In the genomic region with DNA sequence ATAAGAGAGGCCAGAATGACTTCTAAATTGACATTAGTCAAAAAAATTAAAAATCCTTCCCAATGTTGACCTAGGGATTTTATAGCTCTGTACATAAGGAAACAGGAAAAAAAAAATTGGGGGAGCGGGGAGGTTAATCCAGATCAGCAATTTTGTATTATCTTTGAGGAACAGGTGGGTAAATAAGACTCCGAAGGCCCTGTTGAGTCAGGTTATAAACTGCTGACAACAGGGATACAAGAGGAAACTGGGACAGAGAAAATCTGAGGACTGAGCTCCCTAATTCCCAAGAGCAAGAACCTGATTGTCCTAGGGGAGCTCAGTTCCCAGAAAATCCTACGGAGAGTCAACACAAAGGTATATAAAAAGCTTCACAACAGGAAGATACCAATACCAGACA, we compare ENCODE assay signal across 2 cellular contexts.
TF ChIP-seq lines count a peak whose summit lies in the region.

No MANE protein-coding gene starts in this region.

TF ChIP-seq in IMR-90, 13 proteins besides CTCF, POLR2A, EP300 and RAD21:
- no peak for TF ChIP-seq BHLHE40 (IDR thresholded peaks at IDR 0.05; ENCODE audit: low read depth, low read length)
- peak; percentile 43 for TF ChIP-seq MAFK (IDR thresholded peaks at IDR 0.05; ENCODE audit: low read depth, low read length)

TF ChIP-seq in SK-N-SH treated with all-trans-retinoic acid at 6 μM for 48 hours, 23 proteins besides CTCF, POLR2A, EP300 and RAD21:
- TF ChIP-seq TCF4 (CRISPR knock-in tag; IDR thresholded peaks at IDR 0.05; ENCODE audit: borderline replicate concordance): no peak
- no peak for TF ChIP-seq ARNTL (CRISPR knock-in tag; IDR thresholded peaks at IDR 0.05; ENCODE audit: borderline replicate concordance, low read depth)
- TF ChIP-seq, protein P1, sequence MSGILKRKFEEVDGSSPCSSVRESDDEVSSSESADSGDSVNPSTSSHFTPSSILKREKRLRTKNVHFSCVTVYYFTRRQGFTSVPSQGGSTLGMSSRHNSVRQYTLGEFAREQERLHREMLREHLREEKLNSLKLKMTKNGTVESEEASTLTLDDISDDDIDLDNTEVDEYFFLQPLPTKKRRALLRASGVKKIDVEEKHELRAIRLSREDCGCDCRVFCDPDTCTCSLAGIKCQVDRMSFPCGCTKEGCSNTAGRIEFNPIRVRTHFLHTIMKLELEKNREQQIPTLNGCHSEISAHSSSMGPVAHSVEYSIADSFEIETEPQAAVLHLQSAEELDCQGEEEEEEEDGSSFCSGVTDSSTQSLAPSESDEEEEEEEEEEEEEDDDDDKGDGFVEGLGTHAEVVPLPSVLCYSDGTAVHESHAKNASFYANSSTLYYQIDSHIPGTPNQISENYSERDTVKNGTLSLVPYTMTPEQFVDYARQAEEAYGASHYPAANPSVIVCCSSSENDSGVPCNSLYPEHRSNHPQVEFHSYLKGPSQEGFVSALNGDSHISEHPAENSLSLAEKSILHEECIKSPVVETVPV (CRISPR knock-in tag; IDR thresholded peaks at IDR 0.05): no peak
- TF ChIP-seq, protein P2, sequence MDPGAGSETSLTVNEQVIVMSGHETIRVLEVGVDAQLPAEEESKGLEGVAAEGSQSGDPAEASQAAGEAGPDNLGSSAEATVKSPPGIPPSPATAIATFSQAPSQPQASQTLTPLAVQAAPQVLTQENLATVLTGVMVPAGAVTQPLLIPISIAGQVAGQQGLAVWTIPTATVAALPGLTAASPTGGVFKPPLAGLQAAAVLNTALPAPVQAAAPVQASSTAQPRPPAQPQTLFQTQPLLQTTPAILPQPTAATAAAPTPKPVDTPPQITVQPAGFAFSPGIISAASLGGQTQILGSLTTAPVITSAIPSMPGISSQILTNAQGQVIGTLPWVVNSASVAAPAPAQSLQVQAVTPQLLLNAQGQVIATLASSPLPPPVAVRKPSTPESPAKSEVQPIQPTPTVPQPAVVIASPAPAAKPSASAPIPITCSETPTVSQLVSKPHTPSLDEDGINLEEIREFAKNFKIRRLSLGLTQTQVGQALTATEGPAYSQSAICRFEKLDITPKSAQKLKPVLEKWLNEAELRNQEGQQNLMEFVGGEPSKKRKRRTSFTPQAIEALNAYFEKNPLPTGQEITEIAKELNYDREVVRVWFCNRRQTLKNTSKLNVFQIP (CRISPR knock-in tag; IDR thresholded peaks at IDR 0.05; ENCODE audit: borderline replicate concordance, low read depth): no peak
- TF ChIP-seq ISL1 (CRISPR knock-in tag; IDR thresholded peaks at IDR 0.05): no peak
- TF ChIP-seq PPARA (CRISPR knock-in tag; IDR thresholded peaks at IDR 0.05; ENCODE audit: borderline replicate concordance): no peak
- TF ChIP-seq, protein P3, sequence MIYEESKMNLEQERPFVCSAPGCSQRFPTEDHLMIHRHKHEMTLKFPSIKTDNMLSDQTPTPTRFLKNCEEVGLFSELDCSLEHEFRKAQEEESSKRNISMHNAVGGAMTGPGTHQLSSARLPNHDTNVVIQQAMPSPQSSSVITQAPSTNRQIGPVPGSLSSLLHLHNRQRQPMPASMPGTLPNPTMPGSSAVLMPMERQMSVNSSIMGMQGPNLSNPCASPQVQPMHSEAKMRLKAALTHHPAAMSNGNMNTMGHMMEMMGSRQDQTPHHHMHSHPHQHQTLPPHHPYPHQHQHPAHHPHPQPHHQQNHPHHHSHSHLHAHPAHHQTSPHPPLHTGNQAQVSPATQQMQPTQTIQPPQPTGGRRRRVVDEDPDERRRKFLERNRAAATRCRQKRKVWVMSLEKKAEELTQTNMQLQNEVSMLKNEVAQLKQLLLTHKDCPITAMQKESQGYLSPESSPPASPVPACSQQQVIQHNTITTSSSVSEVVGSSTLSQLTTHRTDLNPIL (CRISPR knock-in tag; IDR thresholded peaks at IDR 0.05; ENCODE audit: low read depth): no peak
- no peak for TF ChIP-seq BACH2 (CRISPR knock-in tag; IDR thresholded peaks at IDR 0.05; ENCODE audit: borderline replicate concordance)
- TF ChIP-seq CSDC2 (CRISPR knock-in tag; IDR thresholded peaks at IDR 0.05): no peak
- no peak for TF ChIP-seq ZFP30 (CRISPR knock-in tag; IDR thresholded peaks at IDR 0.05)
- TF ChIP-seq ZNF70 (CRISPR knock-in tag; IDR thresholded peaks at IDR 0.05): no peak
- TF ChIP-seq ZNF8 (CRISPR knock-in tag; IDR thresholded peaks at IDR 0.05): no peak
- no peak for TF ChIP-seq GLIS3 (CRISPR knock-in tag; IDR thresholded peaks at IDR 0.05)
- TF ChIP-seq RARB (CRISPR knock-in tag; IDR thresholded peaks at IDR 0.05): no peak
